2 cellular contexts compared by ENCODE assay signal in genomic region chr17:72771734-72772133, GRCh38.
TF ChIP-seq lines count a peak whose summit lies in the region.

No MANE protein-coding gene starts in this region.

TF ChIP-seq in GM23338, 12 proteins besides CTCF, POLR2A, EP300 and RAD21:
- no peak for TF ChIP-seq ETS1 (IDR thresholded peaks at IDR 0.05)
- TF ChIP-seq ZNF462 (CRISPR knock-in tag; IDR thresholded peaks at IDR 0.05): no peak
- TF ChIP-seq STAT1 (IDR thresholded peaks at IDR 0.05; ENCODE audit: unreplicated experiment): no peak
- TF ChIP-seq REST (IDR thresholded peaks at IDR 0.05; ENCODE audit: unreplicated experiment): no peak

TF ChIP-seq in H1, 55 proteins besides CTCF, POLR2A, EP300 and RAD21:
- TF ChIP-seq KDM1A (IDR thresholded peaks at IDR 0.05; ENCODE audit: borderline replicate concordance, low read length) (no peak), HDAC6 (IDR thresholded peaks at IDR 0.05; ENCODE audit: low read depth, low read length) (no peak), ZNF274 (IDR thresholded peaks at IDR 0.05; ENCODE audit: borderline replicate concordance, extremely low read depth, low read length) (no peak), MAFK (IDR thresholded peaks at IDR 0.05; ENCODE audit: low read depth, low read length) (no peak), TAF7 (optimal IDR thresholded peaks at IDR 0.05; ENCODE audit: borderline replicate concordance, low read depth, low read length) (no peak), SP4 (IDR thresholded peaks at IDR 0.05; ENCODE audit: low read length) (no peak), BCL11A (IDR thresholded peaks at IDR 0.05; ENCODE audit: low read depth in 2 of 2, low read length in 2 of 2) (no peak), POU5F1 (IDR thresholded peaks at IDR 0.05; ENCODE audit: low read depth, low read length) (no peak), SP1 (IDR thresholded peaks at IDR 0.05; ENCODE audit: low read depth, low read length) (no peak), POLR2AphosphoS5 (IDR thresholded peaks at IDR 0.05; ENCODE audit: low read depth, low read length) (no peak), RBBP5 (IDR thresholded peaks at IDR 0.05; ENCODE audit: borderline replicate concordance, low read depth, low read length) (no peak), BRCA1 (IDR thresholded peaks at IDR 0.05; ENCODE audit: low read depth, low read length) (no peak), TAF1 (IDR thresholded peaks at IDR 0.05; ENCODE audit: low read depth, low read length) (no peak), GTF2F1 (IDR thresholded peaks at IDR 0.05; ENCODE audit: borderline replicate concordance, low read depth, low read length) (no peak), JUN (IDR thresholded peaks at IDR 0.05; ENCODE audit: low read depth, low read length) (no peak), RFX5 (IDR thresholded peaks at IDR 0.05; ENCODE audit: borderline replicate concordance, low read depth, low read length) (no peak), CHD2 (IDR thresholded peaks at IDR 0.05; ENCODE audit: low read length) (no peak), CHD1 (IDR thresholded peaks at IDR 0.05; ENCODE audit: low read depth, low read length) (no peak), CEBPB (IDR thresholded peaks at IDR 0.05; ENCODE audit: low read depth, low read length) (no peak), JUND (IDR thresholded peaks at IDR 0.05; ENCODE audit: low read length) (no peak)
